In genomic region chr21:37009740-37010341, GRCh38 we compare ENCODE assay signal across 1 cellular context.
TF ChIP-seq lines count a peak whose summit lies in the region.

No MANE protein-coding gene starts in this region.

TF ChIP-seq in HEK293, 187 proteins besides CTCF, POLR2A, EP300 and RAD21 (continued from another document and continues in another):
- peak; percentile 65; the same call in 1 of the 2 replicates for TF ChIP-seq REST (tag by site-specific recombination; IDR thresholded peaks at IDR 0.05)
- TF ChIP-seq ZNF654 (tag by site-specific recombination; IDR thresholded peaks at IDR 0.05; ENCODE audit: low read depth): peak; percentile 77
- peak; percentile 91 for TF ChIP-seq PRDM10 (tag by site-specific recombination; IDR thresholded peaks at IDR 0.05)
- peak; percentile 86 for TF ChIP-seq PATZ1 (tag by site-specific recombination; IDR thresholded peaks at IDR 0.05)
- TF ChIP-seq ZFP3 (tag by site-specific recombination; IDR thresholded peaks at IDR 0.05; ENCODE audit: low read depth): peak; percentile 56; the same call in 1 of the 2 replicates
- TF ChIP-seq ZNF488 (tag by site-specific recombination; IDR thresholded peaks at IDR 0.05): no peak
- peak; percentile 24; the same call in 1 of the 2 replicates for TF ChIP-seq GLIS1 (tag by site-specific recombination; IDR thresholded peaks at IDR 0.05)
- peak; percentile 86 for TF ChIP-seq ZNF610 (tag by site-specific recombination; IDR thresholded peaks at IDR 0.05; ENCODE audit: borderline replicate concordance)
- TF ChIP-seq ZNF133 (tag by site-specific recombination; IDR thresholded peaks at IDR 0.05): no peak
- TF ChIP-seq ZNF266 (tag by site-specific recombination; IDR thresholded peaks at IDR 0.05; ENCODE audit: low read depth): no peak
- TF ChIP-seq ZBTB11 (tag by site-specific recombination; conservative IDR thresholded peaks at IDR 0.05; ENCODE audit: low read depth): 0 out of 2 replicates have a peak, but pooled peaks have one; percentile 62
- TF ChIP-seq KLF8 (tag by site-specific recombination; IDR thresholded peaks at IDR 0.05): peak; percentile 72
- peak; percentile 90 for TF ChIP-seq ZBTB8A (tag by site-specific recombination; IDR thresholded peaks at IDR 0.05)
- TF ChIP-seq ZBTB6 (tag by site-specific recombination; IDR thresholded peaks at IDR 0.05): peak; percentile 59
- TF ChIP-seq ZFHX2 (tag by site-specific recombination; conservative IDR thresholded peaks at IDR 0.05): peak; percentile 36; the same call in 1 of the 2 replicates
- peak; percentile 63; the same call in 1 of the 2 replicates for TF ChIP-seq TRIM28 (IDR thresholded peaks at IDR 0.05; ENCODE audit: borderline replicate concordance, low read length)
- peak; percentile 69; the same call in 1 of the 2 replicates for TF ChIP-seq ZNF561 (tag by site-specific recombination; IDR thresholded peaks at IDR 0.05; ENCODE audit: borderline replicate concordance)
- peak; percentile 95 for TF ChIP-seq ZBTB48 (tag by site-specific recombination; IDR thresholded peaks at IDR 0.05)
- TF ChIP-seq ZBTB10 (tag by site-specific recombination; IDR thresholded peaks at IDR 0.05): no peak
- no peak for TF ChIP-seq ZNF175 (tag by site-specific recombination; IDR thresholded peaks at IDR 0.05)
- peak; percentile 46; the same call in 1 of the 2 replicates for TF ChIP-seq ZNF639 (tag by site-specific recombination; IDR thresholded peaks at IDR 0.05)
- TF ChIP-seq ZNF341 (tag by site-specific recombination; IDR thresholded peaks at IDR 0.05; ENCODE audit: low read depth): peak; percentile 80
- TF ChIP-seq ZNF292 (tag by site-specific recombination; IDR thresholded peaks at IDR 0.05; ENCODE audit: borderline replicate concordance, low read depth): no peak
- TF ChIP-seq GFI1B (tag by site-specific recombination; IDR thresholded peaks at IDR 0.05): no peak
- 0 out of 2 replicates have a peak, but pooled peaks have one; percentile 15 for TF ChIP-seq EGR2 (tag by site-specific recombination; IDR thresholded peaks at IDR 0.05; ENCODE audit: low read depth)
- no peak for TF ChIP-seq KLF9 (tag by site-specific recombination; IDR thresholded peaks at IDR 0.05; ENCODE audit: low read depth)
- TF ChIP-seq HOXC10 (CRISPR knock-in tag; IDR thresholded peaks at IDR 0.05): no peak
- TF ChIP-seq ZBTB44 (tag by site-specific recombination; IDR thresholded peaks at IDR 0.05): peak; percentile 50; the same call in 1 of the 2 replicates
- peak; percentile 67 for TF ChIP-seq SP7 (tag by site-specific recombination; IDR thresholded peaks at IDR 0.05)
- TF ChIP-seq ZNF423 (tag by site-specific recombination; IDR thresholded peaks at IDR 0.05): peak; percentile 60; the same call in 1 of the 2 replicates
- peak; percentile 81 for TF ChIP-seq ZNF184 (tag by site-specific recombination; IDR thresholded peaks at IDR 0.05)
- no peak for TF ChIP-seq ZNF112 (tag by site-specific recombination; IDR thresholded peaks at IDR 0.05)
- peak; percentile 71 for TF ChIP-seq ZNF76 (tag by site-specific recombination; IDR thresholded peaks at IDR 0.05; ENCODE audit: borderline replicate concordance, low read depth)
